ENCODE assay signal across 13 cellular contexts in the genomic region with DNA sequence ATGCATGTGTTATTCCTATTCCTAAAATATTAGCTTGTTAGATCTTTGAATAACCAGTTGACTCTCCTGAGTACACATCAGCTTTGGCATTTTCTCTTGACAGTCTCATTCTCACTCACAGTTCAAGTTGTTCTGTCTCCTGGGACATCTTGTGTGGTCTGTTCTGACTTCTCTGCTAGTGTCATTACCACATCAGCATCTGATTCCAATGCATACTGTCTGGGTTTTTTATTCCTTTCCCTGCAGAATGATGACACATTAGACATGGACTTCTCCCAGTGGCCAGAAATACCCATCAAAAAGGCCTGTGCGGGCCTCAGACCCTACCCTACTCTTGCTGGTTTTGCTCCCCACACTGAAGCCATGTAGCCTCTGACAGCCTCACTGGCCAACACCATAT. TPM values are rescaled to one million over a fixed set of nuclear protein-coding genes. Genes with fewer than 3 reads are reported as not detected.
DNase-seq lines count a peak whose midpoint lies in the region; ATAC-seq and TF ChIP-seq lines count a peak whose summit lies in the region.
"Had no signal": no experiment of that assay in that cellular context is flagged by ENCODE, and none has a peak within 500 bp of the region (broad histone marks: within the 10 kb centered on the region; RNA-seq: fewer than 3 reads in every experiment).

No MANE protein-coding gene starts in this region.

- no peaks in the 10 kb centered on the region for H3K9me3 ChIP-seq in hepatocyte (ENCODE audit: low read depth)
- no peaks in the 10 kb centered on the region for H3K9me3 ChIP-seq in CD4-positive, alpha-beta memory T cell (ENCODE audit: control insufficient read depth in 1 of 2, low read length in 2 of 2)
- H3K9me3 ChIP-seq: thoracic aorta had no signal

- H3K9me2 ChIP-seq in hepatocyte (replicated peaks; ENCODE audit: insufficient read depth) = no peaks in the 10 kb centered on the region

- H3K36me3 Mint-ChIP-seq in activated B cell treated with CpG ODN at 0.5 μM for 24 hours (ENCODE audit: low read depth) = peaks cover 7% of the 10 kb centered on the region
- H3K36me3 Mint-ChIP-seq in stimulated activated memory B cell treated with anti-CD40 and anti-IgM and Interleukin-4, amounts not matched to agents 10 μg/mL and 1 μg/mL and 100 μg/mL, for 72 hours = peaks cover 6% of the 10 kb centered on the region
- H3K36me3 Mint-ChIP-seq in CD4-positive, alpha-beta memory T cell = peaks cover 0 to 7% of the 10 kb centered on the region in 2 donors

- no peak overlapping the region for H3K27ac Mint-ChIP-seq in activated B cell treated with CpG ODN at 0.5 μM for 24 hours
- no peak overlapping the region for H3K27ac Mint-ChIP-seq in stimulated activated memory B cell treated with anti-CD40 and anti-IgM and Interleukin-4, amounts not matched to agents 10 μg/mL and 1 μg/mL and 100 μg/mL, for 72 hours
- H3K27ac Mint-ChIP-seq in CD4-positive, alpha-beta memory T cell = peak overlapping the region in 1 of 7 donors; percentile 24

- no peaks in the 10 kb centered on the region for H3K36me3 ChIP-seq in hepatocyte (replicated peaks; ENCODE audit: insufficient read depth, low read depth)
- H3K36me3 ChIP-seq in CD4-positive, alpha-beta memory T cell (ENCODE audit: insufficient read depth, low read length) = no peaks in the 10 kb centered on the region

- no peaks in the 10 kb centered on the region for H3K27me3 ChIP-seq in hepatocyte
- no peaks in the 10 kb centered on the region for H3K27me3 ChIP-seq in CD4-positive, alpha-beta memory T cell (ENCODE audit: insufficient read depth, low read length)

- intact Hi-C loops in activated B cell treated with CpG ODN at 0.5 μM for 24 hours (cut with micrococcal nuclease) = no loop called here
- intact Hi-C loops in CD4-positive, alpha-beta memory T cell (cut with micrococcal nuclease) = no loop called here

- peak overlapping the region; percentile 82 for H3K4me2 ChIP-seq in hepatocyte

- H3K4me3 ChIP-seq in GM12865 (ENCODE audit: low read depth, low read length) = no peak overlapping the region
- no peak overlapping the region for H3K4me3 ChIP-seq in hepatocyte
- no peak overlapping the region for H3K4me3 ChIP-seq in CD4-positive, alpha-beta memory T cell (ENCODE audit: low read length in 2 of 2)
- H3K4me3 ChIP-seq: thoracic aorta had no signal

- no peak for TF ChIP-seq CTCF in GM12865 (IDR thresholded peaks at IDR 0.05; ENCODE audit: insufficient read depth, low read depth, low read length, missing control alignments)
- TF ChIP-seq CTCF in activated B cell treated with CpG ODN at 0.5 μM for 24 hours (IDR thresholded peaks at IDR 0.05) = no peak
- TF ChIP-seq CTCF in hepatocyte (IDR thresholded peaks at IDR 0.05; ENCODE audit: poor library complexity) = no peak

- POLR2A ChIA-PET in activated B cell treated with CpG ODN at 0.5 μM for 24 hours (lab: Charles Lee) = no interaction called here
- POLR2A ChIA-PET in CD4-positive, alpha-beta memory T cell (lab: Charles Lee; ENCODE audit: partially characterized antibody) = interaction anchor here (0.6 kb wide), 1 partner anchor 77 kb away, joined by 3 read pairs; the partner anchor contains the start of gene DGCR6L

- H4K20me1 ChIP-seq in hepatocyte (ENCODE audit: insufficient read depth, poor library complexity, severe bottlenecking) = peaks cover 6% of the 10 kb centered on the region

- no peak for ATAC-seq in activated B cell treated with CpG ODN at 0.5 μM for 24 hours (ENCODE audit: low read depth)
- peak; percentile 75 for ATAC-seq in stimulated activated memory B cell treated with anti-CD40 and anti-IgM and Interleukin-4, amounts not matched to agents 10 μg/mL and 1 μg/mL and 100 μg/mL, for 72 hours

- DNase-seq in GM12865 (ENCODE audit: low read depth) (peak; percentile 15), activated B cell treated with CpG ODN at 0.5 μM for 24 hours (no peak), hepatocyte (ENCODE audit: low spot score) (no peak), NCI-H226 (no peak), COLO829 (ENCODE audit: low spot score) (no peak)
- DNase-seq in CD4-positive, alpha-beta memory T cell = no peak
- DNase-seq: Karpas-422; NCI-H2081; nucleus accumbens; SHP77; stimulated activated CD4-positive, alpha-beta T cell treated with anti-CD3 and anti-CD28 coated beads, Interleukin-12 subunit alpha, Interleukin-12 subunit beta, amount 100 ng/mL, for 4 hours had no signal

- H3K4me1 Mint-ChIP-seq in activated B cell treated with CpG ODN at 0.5 μM for 24 hours = peaks cover 33% of the 10 kb centered on the region
- peaks cover 47% of the 10 kb centered on the region for H3K4me1 Mint-ChIP-seq in stimulated activated memory B cell treated with anti-CD40 and anti-IgM and Interleukin-4, amounts not matched to agents 10 μg/mL and 1 μg/mL and 100 μg/mL, for 72 hours
- H3K4me1 Mint-ChIP-seq in CD4-positive, alpha-beta memory T cell = peaks cover 20 to 46% (median 32%) of the 10 kb centered on the region in 4 donors

- peaks cover 64% of the 10 kb centered on the region for H3K79me2 ChIP-seq in hepatocyte

- 85% methylated on average over 1 of the region's 1 CpG for WGBS in hepatocyte (ENCODE audit: low lambda C conversion rate, missing lambda C conversion rate)

- H3K27ac ChIP-seq in hepatocyte = no peak overlapping the region
- H3K27ac ChIP-seq in CD4-positive, alpha-beta memory T cell (ENCODE audit: low read depth, low read length) = no peak overlapping the region
- H3K27ac ChIP-seq: thoracic aorta had no signal

- no peaks in the 10 kb centered on the region for H3K9me3 Mint-ChIP-seq in activated B cell treated with CpG ODN at 0.5 μM for 24 hours
- H3K9me3 Mint-ChIP-seq in stimulated activated memory B cell treated with anti-CD40 and anti-IgM and Interleukin-4, amounts not matched to agents 10 μg/mL and 1 μg/mL and 100 μg/mL, for 72 hours = no peaks in the 10 kb centered on the region
- H3K9me3 Mint-ChIP-seq in CD4-positive, alpha-beta memory T cell = no peaks in the 10 kb centered on the region

- no peak overlapping the region for H2AFZ ChIP-seq in hepatocyte

- CTCF ChIA-PET in activated B cell treated with CpG ODN at 0.5 μM for 24 hours (lab: Charles Lee) = interaction anchor here (1.4 kb wide), 1 partner anchor 22 kb away, joined by 3 read pairs; no protein-coding TSS in a partner anchor
- CTCF ChIA-PET in CD4-positive, alpha-beta memory T cell (lab: Charles Lee; ENCODE audit: partially characterized antibody) = interaction anchor here (2.0 kb wide), 1 partner anchor 79 kb away, joined by 4 read pairs; no protein-coding TSS in a partner anchor

- H3K4me1 ChIP-seq in hepatocyte (ENCODE audit: insufficient read depth) = peaks cover 28% of the 10 kb centered on the region
- peaks cover 24% of the 10 kb centered on the region for H3K4me1 ChIP-seq in CD4-positive, alpha-beta memory T cell (ENCODE audit: insufficient read depth, low read length)

- H3K4me3 Mint-ChIP-seq in activated B cell treated with CpG ODN at 0.5 μM for 24 hours = peak overlapping the region; percentile 39
- H3K4me3 Mint-ChIP-seq in stimulated activated memory B cell treated with anti-CD40 and anti-IgM and Interleukin-4, amounts not matched to agents 10 μg/mL and 1 μg/mL and 100 μg/mL, for 72 hours = no peak overlapping the region
- peak overlapping the region in 4 of 8 donors; percentile 8 to 86 (median 50) for H3K4me3 Mint-ChIP-seq in CD4-positive, alpha-beta memory T cell

- H3K27me3 Mint-ChIP-seq in activated B cell treated with CpG ODN at 0.5 μM for 24 hours = no peaks in the 10 kb centered on the region
- no peaks in the 10 kb centered on the region for H3K27me3 Mint-ChIP-seq in stimulated activated memory B cell treated with anti-CD40 and anti-IgM and Interleukin-4, amounts not matched to agents 10 μg/mL and 1 μg/mL and 100 μg/mL, for 72 hours
- H3K27me3 Mint-ChIP-seq in CD4-positive, alpha-beta memory T cell = no peaks in the 10 kb centered on the region

RNA-seq across cellular contexts. Expression of gene ZNF74, which starts 2.7 kb away (rescaled TPM):
- 4.3 and 4.9 TPM in 2 replicates for total RNA-seq in activated B cell treated with CpG ODN at 0.5 μM for 24 hours
- total RNA-seq in hepatocyte = 15.6 and 15.7 TPM in 2 replicates
- 11.1 and 17.9 TPM in 2 replicates for polyA plus RNA-seq in hepatocyte
- total RNA-seq in CD4-positive, alpha-beta memory T cell = 10 to 100 TPM; 16.5 to 17.4 TPM
- 10 to 100 TPM in 1 of 2 donors, 1 to 10 TPM in 1; 3.0 to 10.1 TPM for polyA plus RNA-seq in CD4-positive, alpha-beta memory T cell

RNA-seq across cellular contexts. Expression of gene SCARF2, which starts 41.0 kb away (rescaled TPM):
- total RNA-seq in activated B cell treated with CpG ODN at 0.5 μM for 24 hours (0.12 and 0.18 TPM in 2 replicates), hepatocyte (14.6 and 19.3 TPM in 2 replicates)
- polyA plus RNA-seq in hepatocyte = 35.2 and 39.0 TPM in 2 replicates
- 1 to 10 TPM; 2.6 to 2.7 TPM for total RNA-seq in CD4-positive, alpha-beta memory T cell
- polyA plus RNA-seq in CD4-positive, alpha-beta memory T cell = 1 to 10 TPM in 1 of 2 donors, under 1 TPM in 1; 0.12 to 1.1 TPM
